ENCODE assay signal across 14 cellular contexts in genomic region chr4:141309864-141310263, GRCh38.
"Had no signal": no experiment of that assay in that cellular context is flagged by ENCODE, and none has a peak within 500 bp of the region (broad histone marks: within the 10 kb centered on the region; RNA-seq: fewer than 3 reads in every experiment).

No MANE protein-coding gene starts in this region.

- H3K36me3 ChIP-seq: adrenal gland, left lung had no signal

- DNase-seq: activated CD4-positive, alpha-beta memory T cell treated with anti-CD3 and anti-CD28 coated beads, Interleukin-2, amount 10 ng/mL, durations not matched to agents 7 days and 5 days; activated effector memory CD4-positive, alpha-beta T cell treated with anti-CD3 and anti-CD28 coated beads, Interleukin-2, amount 50 U/mL, for 16 hours; activated T-cell treated with anti-CD3 and anti-CD28 coated beads, Interleukin-2, amount 50 U/mL, for 48 hours; adrenal gland; left lung; naive thymus-derived CD8-positive, alpha-beta T cell; stimulated activated CD4-positive, alpha-beta T cell treated with anti-CD3 and anti-CD28 coated beads, Interleukin-1b, Interleukin-23, amount 100 ng/mL, for 48 hours; T1000 had no signal

- H3K4me3 ChIP-seq: adrenal gland, hepatocyte, left lung had no signal

- H2AFZ ChIP-seq: hepatocyte, parathyroid adenoma had no signal

- H3K4me2 ChIP-seq: hepatocyte had no signal

- ATAC-seq: esophagus mucosa; left lung; naive thymus-derived CD8-positive, alpha-beta T cell had no signal

- H3K27me3 ChIP-seq: adrenal gland, left lung had no signal

- H3K9me3 ChIP-seq: adrenal gland, left lung had no signal

- H3K27ac ChIP-seq: adrenal gland, hepatocyte, left lung, parathyroid adenoma, VCaP had no signal

- FAIRE-seq: endometrium, keratinocyte had no signal

- H3K4me1 ChIP-seq: adrenal gland, parathyroid adenoma had no signal

- H3K79me2 ChIP-seq: hepatocyte, parathyroid adenoma had no signal

- H3K9ac ChIP-seq: parathyroid adenoma had no signal
